Comparison of ENCODE assay signal across 19 cellular contexts in genomic region chr10:3858051-3858845, GRCh38.
DNase-seq lines count a peak whose midpoint lies in the region; ATAC-seq, FAIRE-seq and TF ChIP-seq lines count a peak whose summit lies in the region.
"Had no signal": no experiment of that assay in that cellular context is flagged by ENCODE, and none has a peak within 500 bp of the region (broad histone marks: within the 10 kb centered on the region; RNA-seq: fewer than 3 reads in every experiment).

No MANE protein-coding gene starts in this region.

- H3K36me3 Mint-ChIP-seq in GM23338 (ENCODE audit: low read depth) (no peaks in the 10 kb centered on the region), T-helper 17 cell (ENCODE audit: low read depth) (no peaks in the 10 kb centered on the region)

- H3F3A ChIP-seq in GM23338 (replicated peaks; ENCODE audit: low read depth), result no peaks in the 10 kb centered on the region

- no peak overlapping the region for H3K4me3 Mint-ChIP-seq in GM23338
- no peak overlapping the region for H3K4me3 Mint-ChIP-seq in T-helper 17 cell

- peaks cover 2% of the 10 kb centered on the region for H3K27me3 Mint-ChIP-seq in GM23338 (ENCODE audit: insufficient read depth, low read depth, poor library complexity)
- H3K27me3 Mint-ChIP-seq in T-helper 17 cell, result no peaks in the 10 kb centered on the region

- H3K27ac Mint-ChIP-seq in GM23338, result no peak overlapping the region
- H3K27ac Mint-ChIP-seq in T-helper 17 cell, result peak overlapping the region; percentile 39

- DNase-seq in A549 (ENCODE audit: low read depth in 1 of 2, low spot score in 1 of 2) (no peak), GM23338 (ENCODE audit: low spot score) (no peak), T-helper 17 cell (no peak), iris pigment epithelial cell (ENCODE audit: low read depth) (peak; percentile 36), NCI-H526 (lab: John Stamatoyannopoulos, UW) (no peak), NCI-H69 (lab: John Stamatoyannopoulos, UW) (no peak)
- DNase-seq: BE2C, DMS53, HCEC 1CT, KG1, NCI-H1092 treated with DMSO at 0.1 percent for 48 hours, NCI-H1436 treated with DMSO at 0.1 percent for 48 hours, NCI-H2029, NCI-H226, OCI-M1, SHP77 treated with DMSO at 0.1 percent for 48 hours had no signal

- POLR2A ChIA-PET in A549 (lab: Yijun Ruan, JAX), result no interaction called here

- H3K4me1 ChIP-seq in A549 (peaks cover 20% of the 10 kb centered on the region), GM23338 (ENCODE audit: insufficient read depth) (0 out of 2 replicates have a peak, but pooled peaks cover 3% of the 10 kb centered on the region)
- H3K4me1 ChIP-seq: BE2C had no signal

- no peak overlapping the region for H3K4me3 ChIP-seq in A549
- no peak overlapping the region for H3K4me3 ChIP-seq in GM23338
- H3K4me3 ChIP-seq: SK-N-MC had no signal

- H3K9me3 ChIP-seq in A549, result no peaks in the 10 kb centered on the region
- no peaks in the 10 kb centered on the region for H3K9me3 ChIP-seq in T-helper 17 cell (ENCODE audit: control insufficient read depth, low read length, poor library complexity, severe bottlenecking)
- H3K9me3 ChIP-seq: BE2C had no signal

- no peaks in the 10 kb centered on the region for H3K79me2 ChIP-seq in GM23338 (replicated peaks; ENCODE audit: insufficient read depth)

- H3K4me1 Mint-ChIP-seq in GM23338 (peaks cover 8% of the 10 kb centered on the region), T-helper 17 cell (peaks cover 9% of the 10 kb centered on the region)

- 0 out of 2 replicates have a peak overlapping the region, but pooled peaks have one; percentile 38 for H2AFZ ChIP-seq in GM23338

- H3K36me3 ChIP-seq in GM23338 (ENCODE audit: insufficient read depth), result no peaks in the 10 kb centered on the region
- H3K36me3 ChIP-seq: BE2C had no signal

- no peaks in the 10 kb centered on the region for H3K9me3 Mint-ChIP-seq in GM23338

- H3K27ac ChIP-seq in A549 (peak overlapping the region; percentile 43 to 63; a peak in 4 of 6 replicates), GM23338 (ENCODE audit: low read depth) (no peak overlapping the region)
- H3K27ac ChIP-seq: SK-N-MC had no signal

- no peak for FAIRE-seq in A549 (lab: Jason Lieb, UNC)
- FAIRE-seq: D721Med had no signal

- peaks cover 5% of the 10 kb centered on the region; the same call in 1 of the 2 replicates for H3K9me2 ChIP-seq in GM23338 (ENCODE audit: insufficient read depth)

- CTCF ChIA-PET in A549 (lab: Yijun Ruan, JAX), result interaction anchor here (0.5 kb wide), 1 partner anchor 183 kb away, joined by 4 read pairs; no protein-coding TSS in a partner anchor

- H4K20me1 ChIP-seq in GM23338 (replicated peaks; ENCODE audit: insufficient read depth), result no peaks in the 10 kb centered on the region

- ATAC-seq in A549 (no peak; a peak in 1 of 6 replicates), GM23338 (no peak), T-helper 17 cell (no peak), GM21528 (IDR thresholded peaks at IDR 0.05; ENCODE audit: low FRiP score, unreplicated experiment) (no peak)

- no peak for TF ChIP-seq POLR2A in A549 (IDR thresholded peaks at IDR 0.05; ENCODE audit: low read length)

- no peak for TF ChIP-seq RAD21 in A549 (conservative IDR thresholded peaks at IDR 0.05 in 1 of 2, IDR thresholded peaks at IDR 0.05 in 1 of 2)

- H3K27me3 ChIP-seq in GM23338 (ENCODE audit: insufficient read depth), result no peaks in the 10 kb centered on the region
- H3K27me3 ChIP-seq: BE2C had no signal

- WGBS in A549 (ENCODE audit: missing lambda C conversion rate), result 78% methylated on average over 10 of the region's 12 CpGs

- H3K4me2 ChIP-seq in A549 (no peak overlapping the region), GM23338 (no peak overlapping the region)

- no peak for TF ChIP-seq CTCF in A549 (IDR thresholded peaks at IDR 0.05)
- TF ChIP-seq CTCF in GM23338 (conservative IDR thresholded peaks at IDR 0.05; ENCODE audit: low read depth in 2 of 2), result no peak

- no peak for TF ChIP-seq EP300 in A549 (IDR thresholded peaks at IDR 0.05)

TF ChIP-seq in A549, 52 proteins besides CTCF, POLR2A, EP300 and RAD21:
- TF ChIP-seq REST (IDR thresholded peaks at IDR 0.05) (no peak), RCOR1 (IDR thresholded peaks at IDR 0.05; ENCODE audit: low read depth, low read length) (no peak), JUNB (IDR thresholded peaks at IDR 0.05) (no peak), HDAC2 (IDR thresholded peaks at IDR 0.05) (no peak), RNF2 (IDR thresholded peaks at IDR 0.05; ENCODE audit: borderline replicate concordance, low read depth) (no peak), GATA3 (IDR thresholded peaks at IDR 0.05; ENCODE audit: borderline replicate concordance) (no peak)
TF ChIP-seq in A549: peak in this region for 0.

TF ChIP-seq in GM23338, 12 proteins besides CTCF, POLR2A, EP300 and RAD21:
- no peak for TF ChIP-seq JUNB (IDR thresholded peaks at IDR 0.05; ENCODE audit: unreplicated experiment)
- TF ChIP-seq POLR2AphosphoS5 (IDR thresholded peaks at IDR 0.05; ENCODE audit: low read depth), result no peak
- no peak for TF ChIP-seq ZNF114 (CRISPR knock-in tag; IDR thresholded peaks at IDR 0.05)
- TF ChIP-seq EZH2phosphoT487 (IDR thresholded peaks at IDR 0.05; ENCODE audit: unreplicated experiment), result no peak
- no peak for TF ChIP-seq EZH2 (IDR thresholded peaks at IDR 0.05; ENCODE audit: low read depth, unreplicated experiment)
- TF ChIP-seq, protein P1, sequence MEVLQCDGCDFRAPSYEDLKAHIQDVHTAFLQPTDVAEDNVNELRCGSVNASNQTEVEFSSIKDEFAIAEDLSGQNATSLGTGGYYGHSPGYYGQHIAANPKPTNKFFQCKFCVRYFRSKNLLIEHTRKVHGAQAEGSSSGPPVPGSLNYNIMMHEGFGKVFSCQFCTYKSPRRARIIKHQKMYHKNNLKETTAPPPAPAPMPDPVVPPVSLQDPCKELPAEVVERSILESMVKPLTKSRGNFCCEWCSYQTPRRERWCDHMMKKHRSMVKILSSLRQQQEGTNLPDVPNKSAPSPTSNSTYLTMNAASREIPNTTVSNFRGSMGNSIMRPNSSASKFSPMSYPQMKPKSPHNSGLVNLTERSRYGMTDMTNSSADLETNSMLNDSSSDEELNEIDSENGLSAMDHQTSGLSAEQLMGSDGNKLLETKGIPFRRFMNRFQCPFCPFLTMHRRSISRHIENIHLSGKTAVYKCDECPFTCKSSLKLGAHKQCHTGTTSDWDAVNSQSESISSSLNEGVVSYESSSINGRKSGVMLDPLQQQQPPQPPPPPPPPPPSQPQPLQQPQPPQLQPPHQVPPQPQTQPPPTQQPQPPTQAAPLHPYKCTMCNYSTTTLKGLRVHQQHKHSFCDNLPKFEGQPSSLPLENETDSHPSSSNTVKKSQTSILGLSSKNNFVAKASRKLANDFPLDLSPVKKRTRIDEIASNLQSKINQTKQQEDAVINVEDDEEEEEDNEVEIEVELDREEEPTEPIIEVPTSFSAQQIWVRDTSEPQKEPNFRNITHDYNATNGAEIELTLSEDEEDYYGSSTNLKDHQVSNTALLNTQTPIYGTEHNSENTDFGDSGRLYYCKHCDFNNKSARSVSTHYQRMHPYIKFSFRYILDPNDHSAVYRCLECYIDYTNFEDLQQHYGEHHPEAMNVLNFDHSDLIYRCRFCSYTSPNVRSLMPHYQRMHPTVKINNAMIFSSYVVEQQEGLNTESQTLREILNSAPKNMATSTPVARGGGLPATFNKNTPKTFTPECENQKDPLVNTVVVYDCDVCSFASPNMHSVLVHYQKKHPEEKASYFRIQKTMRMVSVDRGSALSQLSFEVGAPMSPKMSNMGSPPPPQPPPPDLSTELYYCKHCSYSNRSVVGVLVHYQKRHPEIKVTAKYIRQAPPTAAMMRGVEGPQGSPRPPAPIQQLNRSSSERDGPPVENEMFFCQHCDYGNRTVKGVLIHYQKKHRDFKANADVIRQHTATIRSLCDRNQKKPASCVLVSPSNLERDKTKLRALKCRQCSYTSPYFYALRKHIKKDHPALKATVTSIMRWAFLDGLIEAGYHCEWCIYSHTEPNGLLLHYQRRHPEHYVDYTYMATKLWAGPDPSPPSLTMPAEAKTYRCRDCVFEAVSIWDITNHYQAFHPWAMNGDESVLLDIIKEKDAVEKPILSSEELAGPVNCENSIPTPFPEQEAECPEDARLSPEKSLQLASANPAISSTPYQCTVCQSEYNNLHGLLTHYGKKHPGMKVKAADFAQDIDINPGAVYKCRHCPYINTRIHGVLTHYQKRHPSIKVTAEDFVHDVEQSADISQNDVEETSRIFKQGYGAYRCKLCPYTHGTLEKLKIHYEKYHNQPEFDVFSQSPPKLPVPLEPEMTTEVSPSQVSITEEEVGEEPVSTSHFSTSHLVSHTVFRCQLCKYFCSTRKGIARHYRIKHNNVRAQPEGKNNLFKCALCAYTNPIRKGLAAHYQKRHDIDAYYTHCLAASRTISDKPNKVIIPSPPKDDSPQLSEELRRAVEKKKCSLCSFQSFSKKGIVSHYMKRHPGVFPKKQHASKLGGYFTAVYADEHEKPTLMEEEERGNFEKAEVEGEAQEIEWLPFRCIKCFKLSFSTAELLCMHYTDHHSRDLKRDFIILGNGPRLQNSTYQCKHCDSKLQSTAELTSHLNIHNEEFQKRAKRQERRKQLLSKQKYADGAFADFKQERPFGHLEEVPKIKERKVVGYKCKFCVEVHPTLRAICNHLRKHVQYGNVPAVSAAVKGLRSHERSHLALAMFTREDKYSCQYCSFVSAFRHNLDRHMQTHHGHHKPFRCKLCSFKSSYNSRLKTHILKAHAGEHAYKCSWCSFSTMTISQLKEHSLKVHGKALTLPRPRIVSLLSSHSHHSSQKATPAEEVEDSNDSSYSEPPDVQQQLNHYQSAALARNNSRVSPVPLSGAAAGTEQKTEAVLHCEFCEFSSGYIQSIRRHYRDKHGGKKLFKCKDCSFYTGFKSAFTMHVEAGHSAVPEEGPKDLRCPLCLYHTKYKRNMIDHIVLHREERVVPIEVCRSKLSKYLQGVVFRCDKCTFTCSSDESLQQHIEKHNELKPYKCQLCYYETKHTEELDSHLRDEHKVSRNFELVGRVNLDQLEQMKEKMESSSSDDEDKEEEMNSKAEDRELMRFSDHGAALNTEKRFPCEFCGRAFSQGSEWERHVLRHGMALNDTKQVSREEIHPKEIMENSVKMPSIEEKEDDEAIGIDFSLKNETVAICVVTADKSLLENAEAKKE (CRISPR knock-in tag; IDR thresholded peaks at IDR 0.05), result no peak
- TF ChIP-seq ZNF331 (CRISPR knock-in tag; IDR thresholded peaks at IDR 0.05; ENCODE audit: low read depth), result no peak
TF ChIP-seq in GM23338: peak in this region for 0.
